ENCODE assay signal across 9 cellular contexts in genomic region chr13:98033277-98034247, GRCh38.
DNase-seq lines count a peak whose midpoint lies in the region; ATAC-seq and TF ChIP-seq lines count a peak whose summit lies in the region.
"Had no signal": no experiment of that assay in that cellular context is flagged by ENCODE, and none has a peak within 500 bp of the region (broad histone marks: within the 10 kb centered on the region; RNA-seq: fewer than 3 reads in every experiment).

No MANE protein-coding gene starts in this region.

- no peaks in the 10 kb centered on the region for H3K9me3 Mint-ChIP-seq in CD14-positive monocyte

- no peaks in the 10 kb centered on the region for H3K36me3 ChIP-seq in adipocyte (ENCODE audit: control insufficient read depth, insufficient read depth, low read length, severe bottlenecking)

- H3K27ac Mint-ChIP-seq in CD14-positive monocyte = no peak overlapping the region

- H3K27me3 ChIP-seq in adipocyte (replicated peaks; ENCODE audit: control insufficient read depth, insufficient read depth, low read length) = no peaks in the 10 kb centered on the region

- H3K4me3 ChIP-seq in adipocyte (ENCODE audit: low read length) = no peak overlapping the region

- no peaks in the 10 kb centered on the region for H3K4me1 ChIP-seq in adipocyte (ENCODE audit: control insufficient read depth, insufficient read depth, low read length)

- no peak for TF ChIP-seq CTCF in CD14-positive monocyte (IDR thresholded peaks at IDR 0.05)

- no peaks in the 10 kb centered on the region for H3K36me3 Mint-ChIP-seq in CD14-positive monocyte

- intact Hi-C loops in CD14-positive monocyte (cut with micrococcal nuclease) = no loop called here

- DNase-seq in AG20443 (ENCODE audit: low spot score) = peak; percentile 71
- peak; percentile 79 for DNase-seq in adipocyte (ENCODE audit: low read depth)
- DNase-seq in left kidney (ENCODE audit: low read depth, low spot score) = peak; percentile 91
- DNase-seq in stimulated activated CD4-positive, alpha-beta T cell treated with anti-CD3 and anti-CD28 coated beads, Interleukin-12 subunit alpha, Interleukin-12 subunit beta, amount 100 ng/mL, for 4 hours = no peak
- DNase-seq in CD14-positive monocyte (ENCODE audit: low spot score) = no peak
- no peak for DNase-seq in NCI-H345 (lab: John Stamatoyannopoulos, UW)
- DNase-seq in stimulated activated CD8-positive, alpha-beta memory T cell treated with anti-CD3 and anti-CD28 coated beads, Interleukin-4, amount 100 ng/mL, for 48 hours = no peak
- DNase-seq: activated CD4-positive, alpha-beta T cell treated with anti-CD3 and anti-CD28 coated beads, Interleukin-2, amount 50 U/mL, for 1 hour had no signal

- no peaks in the 10 kb centered on the region for H3K4me1 Mint-ChIP-seq in CD14-positive monocyte

- peaks cover 0 to 3% (median 0%) of the 10 kb centered on the region in 3 donors for H3K27me3 Mint-ChIP-seq in CD14-positive monocyte (ENCODE audit: low read depth in 3 of 3)

- no peak overlapping the region for H3K4me3 Mint-ChIP-seq in CD14-positive monocyte

- H3K9ac ChIP-seq in adipocyte (ENCODE audit: low read length) = no peak overlapping the region

- peak; percentile 71 for ATAC-seq in HG03354 (IDR thresholded peaks at IDR 0.05; ENCODE audit: poor library complexity, severe bottlenecking, unreplicated experiment)

- no peaks in the 10 kb centered on the region for H3K9me3 ChIP-seq in adipocyte (ENCODE audit: control insufficient read depth, low read length)

Comparison
In these comparisons a context has a peak if more than half of its experiments do, and no peak if none do; other contexts are left out.
1. DNase-seq: peak in AG20443 (single experiment), adipocyte (single experiment) and left kidney (single experiment); none in stimulated activated CD4-positive, alpha-beta T cell treated with anti-CD3 and anti-CD28 coated beads, Interleukin-12 subunit alpha, Interleukin-12 subunit beta, amount 100 ng/mL, for 4 hours (single experiment), CD14-positive monocyte (single experiment), NCI-H345 (single experiment) and stimulated activated CD8-positive, alpha-beta memory T cell treated with anti-CD3 and anti-CD28 coated beads, Interleukin-4, amount 100 ng/mL, for 48 hours (single experiment).